In genomic region chr11:85664561-85665481, GRCh38 we compare ENCODE assay signal across 8 cellular contexts. TPM values are rescaled to one million over a fixed set of nuclear protein-coding genes. Genes with fewer than 3 reads are reported as not detected.
DNase-seq lines count a peak whose midpoint lies in the region; ATAC-seq and TF ChIP-seq lines count a peak whose summit lies in the region.

A gene with protein sequence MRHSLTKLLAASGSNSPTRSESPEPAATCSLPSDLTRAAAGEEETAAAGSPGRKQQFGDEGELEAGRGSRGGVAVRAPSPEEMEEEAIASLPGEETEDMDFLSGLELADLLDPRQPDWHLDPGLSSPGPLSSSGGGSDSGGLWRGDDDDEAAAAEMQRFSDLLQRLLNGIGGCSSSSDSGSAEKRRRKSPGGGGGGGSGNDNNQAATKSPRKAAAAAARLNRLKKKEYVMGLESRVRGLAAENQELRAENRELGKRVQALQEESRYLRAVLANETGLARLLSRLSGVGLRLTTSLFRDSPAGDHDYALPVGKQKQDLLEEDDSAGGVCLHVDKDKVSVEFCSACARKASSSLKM (minus strand): TSS chr11:85665129. CDS start chr11:85664875, 254 bp downstream.

- TF ChIP-seq CTCF in AG04450 (IDR thresholded peaks at IDR 0.05; ENCODE audit: low read depth, low read length) (no peak), WTC11 (IDR thresholded peaks at IDR 0.05) (no peak), cardiac fibroblast (IDR thresholded peaks at IDR 0.05; ENCODE audit: low read depth, low read length) (no peak)

- H3K36me3 Mint-ChIP-seq in WTC11 (peaks cover 37% of the 10 kb centered on the region), immature natural killer cell (peaks cover 0 to 12% (median 6%) of the 10 kb centered on the region in 3 donors)

- H3K27me3 ChIP-seq in AG04450 (ENCODE audit: control insufficient read depth, insufficient read depth, low read length) = no peaks in the 10 kb centered on the region

- H3K27me3 Mint-ChIP-seq in WTC11 (ENCODE audit: low read depth) = peaks cover 1% of the 10 kb centered on the region
- H3K27me3 Mint-ChIP-seq in immature natural killer cell (ENCODE audit: low read depth in 3 of 3) = peaks cover 13 to 22% (median 13%) of the 10 kb centered on the region in 3 donors

- POLR2A ChIA-PET in AG04450 (lab: Yijun Ruan, JAX) = interaction anchor here (0.5 to 4.3 kb wide), 7 partner anchors 16 to 150 kb away, joined by 3 to 43 read pairs (median 3); partner anchors contain the start of genes CCDC89 and TMEM126A
- POLR2A ChIA-PET in WTC11 (lab: Charles Lee) = interaction anchor here (0.6 to 2.9 kb wide), 4 partner anchors 10 to 190 kb away, joined by 3 to 24 read pairs (median 8); partner anchors contain the start of genes DLG2, TMEM126A and TMEM126B

- DNase-seq in AG04450 (ENCODE audit: low read depth, low spot score) (peak; percentile 87), NCI-H226 (peak; percentile 92), WTC11 (ENCODE audit: low spot score) (peak; percentile 94), cardiac fibroblast (ENCODE audit: low read depth in 2 of 2) (peak; percentile 96 to 97), immature natural killer cell (peak; percentile 95 to 96 (median 96)), smooth muscle cell of the brain vasculature (ENCODE audit: low read depth, low spot score) (peak; percentile 88)

- H3K9me3 ChIP-seq in AG04450 (ENCODE audit: control insufficient read depth, insufficient read depth, low read length) = peaks cover 2% of the 10 kb centered on the region; the same call in 1 of the 2 replicates

- CTCF ChIA-PET in AG04450 (lab: Charles Lee) = interaction anchor here (0.7 to 1.3 kb wide), 3 partner anchors 21 to 884 kb away, joined by 3 to 5 read pairs (median 3); no protein-coding TSS in a partner anchor
- CTCF ChIA-PET in WTC11 (lab: Charles Lee) = interaction anchor here (1.4 kb wide), 1 partner anchor 17 kb away, joined by 4 read pairs; the partner anchor contains the start of gene TMEM126A

- H3K27ac Mint-ChIP-seq in WTC11 (peak within 1 kb of the TSS; percentile 96), immature natural killer cell (peak within 1 kb of the TSS; percentile 96 to 100 (median 100))

- peak within 1 kb of the TSS; percentile 96 for H3K4me3 Mint-ChIP-seq in WTC11
- H3K4me3 Mint-ChIP-seq in immature natural killer cell = peak within 1 kb of the TSS; percentile 96 to 100 (median 99)

- H3K4me1 Mint-ChIP-seq in WTC11 (peaks cover 28% of the 10 kb centered on the region), immature natural killer cell (peaks cover 49 to 59% of the 10 kb centered on the region in 2 donors)

- H3K4me3 ChIP-seq in AG04450 (ENCODE audit: low read depth, low read length) = peak within 1 kb of the TSS; percentile 91
- H3K4me3 ChIP-seq in cardiac fibroblast (replicated peaks in 1 of 2; ENCODE audit: low read depth in 2 of 2, low read length in 2 of 2) = peak within 1 kb of the TSS; percentile 89 to 90

- H3K27ac ChIP-seq in AG04450 (ENCODE audit: low read depth, low read length) = peak within 1 kb of the TSS; percentile 97

- H3K9me3 Mint-ChIP-seq in WTC11 = no peaks in the 10 kb centered on the region
- no peaks in the 10 kb centered on the region for H3K9me3 Mint-ChIP-seq in immature natural killer cell

- ATAC-seq in GM18909 (IDR thresholded peaks at IDR 0.05; ENCODE audit: poor library complexity, unreplicated experiment) = peak; percentile 94
- peak; percentile 88 for ATAC-seq in HG03175 (IDR thresholded peaks at IDR 0.05; ENCODE audit: unreplicated experiment)
- peak; percentile 93 for ATAC-seq in WTC11

TF ChIP-seq in WTC11, 78 proteins besides CTCF, POLR2A, EP300 and RAD21 (continues in another document):
- TF ChIP-seq SMAD3 (CRISPR knock-in tag; IDR thresholded peaks at IDR 0.05; ENCODE audit: borderline replicate concordance) (peak; percentile 81; the same call in 1 of the 2 replicates), KAT7 (CRISPR knock-in tag; IDR thresholded peaks at IDR 0.05; ENCODE audit: borderline replicate concordance) (peak; percentile 70; the same call in 1 of the 2 replicates), HMGA2 (CRISPR knock-in tag; IDR thresholded peaks at IDR 0.05) (no peak), GABPB1 (CRISPR knock-in tag; IDR thresholded peaks at IDR 0.05) (peak; percentile 56; the same call in 1 of the 2 replicates), ZBTB21 (CRISPR knock-in tag; IDR thresholded peaks at IDR 0.05; ENCODE audit: borderline replicate concordance) (0 out of 2 replicates have a peak, but pooled peaks have one; percentile 35), NFYB (CRISPR knock-in tag; conservative IDR thresholded peaks at IDR 0.05; ENCODE audit: low read depth) (no peak; the same call in 1 of the 2 replicates), NR3C1 (CRISPR knock-in tag; conservative IDR thresholded peaks at IDR 0.05; ENCODE audit: low read depth) (no peak), FOXJ3 (CRISPR knock-in tag; IDR thresholded peaks at IDR 0.05; ENCODE audit: borderline replicate concordance) (no peak), ELF4 (CRISPR knock-in tag; IDR thresholded peaks at IDR 0.05; ENCODE audit: low read depth) (no peak), NFE2L1 (CRISPR knock-in tag; IDR thresholded peaks at IDR 0.05) (peak; percentile 95), SP1 (CRISPR knock-in tag; conservative IDR thresholded peaks at IDR 0.05) (peak; percentile 94)
- TF ChIP-seq, protein P1, sequence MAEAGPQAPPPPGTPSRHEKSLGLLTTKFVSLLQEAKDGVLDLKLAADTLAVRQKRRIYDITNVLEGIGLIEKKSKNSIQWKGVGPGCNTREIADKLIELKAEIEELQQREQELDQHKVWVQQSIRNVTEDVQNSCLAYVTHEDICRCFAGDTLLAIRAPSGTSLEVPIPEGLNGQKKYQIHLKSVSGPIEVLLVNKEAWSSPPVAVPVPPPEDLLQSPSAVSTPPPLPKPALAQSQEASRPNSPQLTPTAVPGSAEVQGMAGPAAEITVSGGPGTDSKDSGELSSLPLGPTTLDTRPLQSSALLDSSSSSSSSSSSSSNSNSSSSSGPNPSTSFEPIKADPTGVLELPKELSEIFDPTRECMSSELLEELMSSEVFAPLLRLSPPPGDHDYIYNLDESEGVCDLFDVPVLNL (CRISPR knock-in tag; IDR thresholded peaks at IDR 0.05; ENCODE audit: borderline replicate concordance, low read depth) = peak; percentile 85; the same call in 1 of the 2 replicates
- TF ChIP-seq, protein P2, sequence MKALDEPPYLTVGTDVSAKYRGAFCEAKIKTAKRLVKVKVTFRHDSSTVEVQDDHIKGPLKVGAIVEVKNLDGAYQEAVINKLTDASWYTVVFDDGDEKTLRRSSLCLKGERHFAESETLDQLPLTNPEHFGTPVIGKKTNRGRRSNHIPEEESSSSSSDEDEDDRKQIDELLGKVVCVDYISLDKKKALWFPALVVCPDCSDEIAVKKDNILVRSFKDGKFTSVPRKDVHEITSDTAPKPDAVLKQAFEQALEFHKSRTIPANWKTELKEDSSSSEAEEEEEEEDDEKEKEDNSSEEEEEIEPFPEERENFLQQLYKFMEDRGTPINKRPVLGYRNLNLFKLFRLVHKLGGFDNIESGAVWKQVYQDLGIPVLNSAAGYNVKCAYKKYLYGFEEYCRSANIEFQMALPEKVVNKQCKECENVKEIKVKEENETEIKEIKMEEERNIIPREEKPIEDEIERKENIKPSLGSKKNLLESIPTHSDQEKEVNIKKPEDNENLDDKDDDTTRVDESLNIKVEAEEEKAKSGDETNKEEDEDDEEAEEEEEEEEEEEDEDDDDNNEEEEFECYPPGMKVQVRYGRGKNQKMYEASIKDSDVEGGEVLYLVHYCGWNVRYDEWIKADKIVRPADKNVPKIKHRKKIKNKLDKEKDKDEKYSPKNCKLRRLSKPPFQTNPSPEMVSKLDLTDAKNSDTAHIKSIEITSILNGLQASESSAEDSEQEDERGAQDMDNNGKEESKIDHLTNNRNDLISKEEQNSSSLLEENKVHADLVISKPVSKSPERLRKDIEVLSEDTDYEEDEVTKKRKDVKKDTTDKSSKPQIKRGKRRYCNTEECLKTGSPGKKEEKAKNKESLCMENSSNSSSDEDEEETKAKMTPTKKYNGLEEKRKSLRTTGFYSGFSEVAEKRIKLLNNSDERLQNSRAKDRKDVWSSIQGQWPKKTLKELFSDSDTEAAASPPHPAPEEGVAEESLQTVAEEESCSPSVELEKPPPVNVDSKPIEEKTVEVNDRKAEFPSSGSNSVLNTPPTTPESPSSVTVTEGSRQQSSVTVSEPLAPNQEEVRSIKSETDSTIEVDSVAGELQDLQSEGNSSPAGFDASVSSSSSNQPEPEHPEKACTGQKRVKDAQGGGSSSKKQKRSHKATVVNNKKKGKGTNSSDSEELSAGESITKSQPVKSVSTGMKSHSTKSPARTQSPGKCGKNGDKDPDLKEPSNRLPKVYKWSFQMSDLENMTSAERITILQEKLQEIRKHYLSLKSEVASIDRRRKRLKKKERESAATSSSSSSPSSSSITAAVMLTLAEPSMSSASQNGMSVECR (CRISPR knock-in tag; IDR thresholded peaks at IDR 0.05; ENCODE audit: borderline replicate concordance) = peak; percentile 22; the same call in 1 of the 2 replicates
- TF ChIP-seq, protein P3, sequence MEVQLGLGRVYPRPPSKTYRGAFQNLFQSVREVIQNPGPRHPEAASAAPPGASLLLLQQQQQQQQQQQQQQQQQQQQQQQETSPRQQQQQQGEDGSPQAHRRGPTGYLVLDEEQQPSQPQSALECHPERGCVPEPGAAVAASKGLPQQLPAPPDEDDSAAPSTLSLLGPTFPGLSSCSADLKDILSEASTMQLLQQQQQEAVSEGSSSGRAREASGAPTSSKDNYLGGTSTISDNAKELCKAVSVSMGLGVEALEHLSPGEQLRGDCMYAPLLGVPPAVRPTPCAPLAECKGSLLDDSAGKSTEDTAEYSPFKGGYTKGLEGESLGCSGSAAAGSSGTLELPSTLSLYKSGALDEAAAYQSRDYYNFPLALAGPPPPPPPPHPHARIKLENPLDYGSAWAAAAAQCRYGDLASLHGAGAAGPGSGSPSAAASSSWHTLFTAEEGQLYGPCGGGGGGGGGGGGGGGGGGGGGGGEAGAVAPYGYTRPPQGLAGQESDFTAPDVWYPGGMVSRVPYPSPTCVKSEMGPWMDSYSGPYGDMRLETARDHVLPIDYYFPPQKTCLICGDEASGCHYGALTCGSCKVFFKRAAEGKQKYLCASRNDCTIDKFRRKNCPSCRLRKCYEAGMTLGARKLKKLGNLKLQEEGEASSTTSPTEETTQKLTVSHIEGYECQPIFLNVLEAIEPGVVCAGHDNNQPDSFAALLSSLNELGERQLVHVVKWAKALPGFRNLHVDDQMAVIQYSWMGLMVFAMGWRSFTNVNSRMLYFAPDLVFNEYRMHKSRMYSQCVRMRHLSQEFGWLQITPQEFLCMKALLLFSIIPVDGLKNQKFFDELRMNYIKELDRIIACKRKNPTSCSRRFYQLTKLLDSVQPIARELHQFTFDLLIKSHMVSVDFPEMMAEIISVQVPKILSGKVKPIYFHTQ (CRISPR knock-in tag; IDR thresholded peaks at IDR 0.05) = no peak; the same call in 1 of the 2 replicates

RNA-seq across cellular contexts. Expression of the gene that starts here (rescaled TPM):
- polyA plus RNA-seq in AG04450 (2011; rRNA removed) = 19.3 and 25.0 TPM in 2 replicates
- 15.3 and 17.0 TPM in 2 replicates for polyA minus RNA-seq in AG04450 (2011; rRNA and poly(A)+ RNA removed)
- 46.9 to 54.6 TPM (median 48.6 TPM) in 3 replicates for total RNA-seq in WTC11 (2021)
- polyA plus RNA-seq in immature natural killer cell = 10 to 100 TPM in 2 of 3 donors, 1 to 10 TPM in 1; 8.5 to 22.5 (median 11.4) TPM

Comparison
In these comparisons a context has a peak if more than half of its experiments do, and no peak if none do; other contexts are left out.
1. Peak in every context shown above with its lines: DNase-seq, ATAC-seq, H3K4me3 ChIP-seq and H3K27ac ChIP-seq.